8 cellular contexts compared by ENCODE assay signal in the genomic region with DNA sequence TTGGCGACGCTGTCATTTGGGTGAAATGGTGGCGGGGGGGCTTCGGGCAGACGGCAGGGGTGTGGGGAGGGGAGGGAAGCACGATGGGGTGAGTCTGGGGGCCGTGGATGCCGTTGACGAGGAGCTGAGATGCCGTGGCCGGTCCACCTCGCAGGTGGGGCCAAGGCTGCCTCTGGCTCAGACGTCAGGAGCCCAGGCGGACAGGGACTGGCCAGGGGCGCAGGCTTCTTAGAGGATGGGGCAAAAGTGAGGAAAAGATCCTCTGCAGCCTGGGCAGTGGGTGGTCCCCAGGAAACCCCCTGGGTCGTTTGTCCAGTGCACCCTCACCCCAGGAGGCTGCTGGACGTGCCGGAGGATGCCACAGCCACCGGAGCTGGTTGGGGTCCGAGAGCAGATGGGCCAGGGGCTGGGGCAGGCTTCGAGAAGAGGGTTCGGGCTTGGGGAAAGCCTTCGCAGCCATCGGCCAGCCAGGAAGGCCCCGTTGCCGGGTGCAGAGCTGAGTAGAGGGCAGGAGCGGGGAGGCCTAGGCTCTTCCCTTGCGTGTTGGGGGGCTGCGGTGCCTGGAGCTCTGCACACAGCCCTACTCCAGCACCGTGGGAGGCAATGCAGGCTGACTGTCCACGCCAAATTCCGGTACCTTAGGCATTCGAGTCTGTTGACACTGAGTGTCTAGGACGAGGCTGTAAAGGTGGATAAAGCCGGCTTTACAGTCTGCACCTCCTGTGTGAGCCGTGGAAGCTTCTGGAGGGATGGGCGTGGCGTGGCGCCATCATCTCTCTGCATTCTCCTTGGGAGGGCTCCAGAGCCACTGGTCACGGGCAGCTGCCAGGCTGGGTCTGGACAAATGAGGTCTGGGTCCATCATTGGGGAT. TPM values are rescaled to one million over a fixed set of nuclear protein-coding genes. Genes with fewer than 3 reads are reported as not detected.
DNase-seq lines count a peak whose midpoint lies in the region; ATAC-seq, FAIRE-seq and TF ChIP-seq lines count a peak whose summit lies in the region.

No MANE protein-coding gene starts in this region.

- TF ChIP-seq CTCF in choroid plexus epithelial cell (conservative IDR thresholded peaks at IDR 0.05; ENCODE audit: low read depth, low read length) = no peak

- H3K4me3 ChIP-seq in choroid plexus epithelial cell (ENCODE audit: low read depth, low read length) (peak overlapping the region; percentile 2), small intestine (ENCODE audit: low read depth in 1 of 2, low read length in 2 of 2) (no peak overlapping the region)

- peaks cover 0 to 2% (median 0%) of the 10 kb centered on the region in 9 donors for H3K9me3 Mint-ChIP-seq in naive thymus-derived CD8-positive, alpha-beta T cell

- H3K9me3 ChIP-seq in small intestine (ENCODE audit: control insufficient read depth, low read depth) = no peaks in the 10 kb centered on the region

- POLR2A ChIA-PET in naive thymus-derived CD8-positive, alpha-beta T cell (lab: Charles Lee) = no interaction called here

- peaks cover 0 to 4% of the 10 kb centered on the region in 2 donors for H3K4me1 ChIP-seq in small intestine (ENCODE audit: control insufficient read depth in 2 of 2, insufficient read depth in 1 of 2, low read depth in 1 of 2, low read length in 1 of 2)

- DNase-seq in left cardiac atrium (peak; percentile 19), Right ventricle myocardium superior (no peak), choroid plexus epithelial cell (ENCODE audit: low read depth) (no peak), urothelium cell line (ENCODE audit: low spot score) (no peak), small intestine (no peak), COLO829 (ENCODE audit: low spot score) (no peak)
- no peak for DNase-seq in naive thymus-derived CD8-positive, alpha-beta T cell

- WGBS in small intestine, 3 donors = 20 to 29% (median 24%) methylated on average over 35 to 40 of the region's 40 CpGs

- peak overlapping the region in 2 of 10 donors; percentile 43 to 75 for H3K27ac Mint-ChIP-seq in naive thymus-derived CD8-positive, alpha-beta T cell

- no peak overlapping the region for H3K27ac ChIP-seq in small intestine (ENCODE audit: low read depth in 1 of 2, low read length in 1 of 2)

- H3K36me3 Mint-ChIP-seq in naive thymus-derived CD8-positive, alpha-beta T cell = peaks cover 0 to 5% (median 0%) of the 10 kb centered on the region in 3 donors

- H3K4me3 Mint-ChIP-seq in naive thymus-derived CD8-positive, alpha-beta T cell = peak overlapping the region; percentile 66 to 87 (median 77)

- peak; percentile 13 for FAIRE-seq in urothelium cell line (lab: Jason Lieb, UNC)
- no peak for FAIRE-seq in small intestine (lab: Jason Lieb, UNC)

- no peak for ATAC-seq in left cardiac atrium
- no peak for ATAC-seq in Right ventricle myocardium superior (ENCODE audit: poor library complexity)
- ATAC-seq in naive thymus-derived CD8-positive, alpha-beta T cell = peak; percentile 26 to 41
- ATAC-seq in HG03565 (IDR thresholded peaks at IDR 0.05; ENCODE audit: unreplicated experiment) = no peak

- peaks cover 11 to 54% (median 37%) of the 10 kb centered on the region in 5 donors for H3K27me3 Mint-ChIP-seq in naive thymus-derived CD8-positive, alpha-beta T cell

- peaks cover 0 to 20% of the 10 kb centered on the region in 2 donors for H3K27me3 ChIP-seq in small intestine (ENCODE audit: control insufficient read depth in 2 of 2, insufficient read depth in 2 of 2, low read length in 2 of 2)

- peaks cover 12 to 21% (median 15%) of the 10 kb centered on the region in 4 donors for H3K4me1 Mint-ChIP-seq in naive thymus-derived CD8-positive, alpha-beta T cell

- intact Hi-C loops in left cardiac atrium (cut with DNase I) (no loop called here), Right ventricle myocardium superior (cut with DNase I) (no loop called here)

- no peaks in the 10 kb centered on the region for H3K36me3 ChIP-seq in small intestine (ENCODE audit: control insufficient read depth in 2 of 2, insufficient read depth in 2 of 2, low read length in 2 of 2)

RNA-seq across cellular contexts. Expression of a gene that starts 18.8 kb away (rescaled TPM):
- 10 to 100 TPM; 74.6 to 78.4 TPM for total RNA-seq in left cardiac atrium
- total RNA-seq in Right ventricle myocardium superior = 154 TPM
- 1 to 10 TPM in 1 of 2 experiments, under 1 TPM in 1; 0.99 to 1.2 TPM for total RNA-seq in naive thymus-derived CD8-positive, alpha-beta T cell
- polyA plus RNA-seq in naive thymus-derived CD8-positive, alpha-beta T cell = under 1 TPM; 0.09 to 0.49 (median 0.31) TPM
- polyA plus RNA-seq in small intestine = 10 to 100 TPM in 1 of 3 donors, 1 to 10 TPM in 1, under 1 TPM in 1; 0.89 to 15.5 (median 2.7) TPM

Comparison
In these comparisons a context has a peak if more than half of its experiments do, and no peak if none do; other contexts are left out.
1. ATAC-seq: peak in naive thymus-derived CD8-positive, alpha-beta T cell (2 of 2); none in left cardiac atrium (0 of 2), Right ventricle myocardium superior (single experiment) and HG03565 (single experiment).
2. RNA of a gene that starts 18.8 kb away (total RNA-seq): 154 TPM in Right ventricle myocardium superior (single experiment) and 74.6 to 78.4 TPM in left cardiac atrium; 0.99 to 1.2 TPM in naive thymus-derived CD8-positive, alpha-beta T cell; every median in the first group is over 10 times any median in the second.